ENCODE assay signal across 8 cellular contexts in genomic region chr13:99386911-99387788, GRCh38.
DNase-seq lines count a peak whose midpoint lies in the region; ATAC-seq, FAIRE-seq and TF ChIP-seq lines count a peak whose summit lies in the region.

No MANE protein-coding gene starts in this region.

- peaks cover 3 to 32% (median 6%) of the 10 kb centered on the region in 3 donors for H3K36me3 Mint-ChIP-seq in CD8-positive, alpha-beta memory T cell
- peaks cover 28% of the 10 kb centered on the region for H3K36me3 Mint-ChIP-seq in activated CD8-positive, alpha-beta T cell treated with anti-CD3 and anti-CD28 coated beads, Interleukin-2, amount 10 ng/mL, durations not matched to agents 7 days and 5 days (ENCODE audit: low read depth)

- H3K27ac ChIP-seq in CD8-positive, alpha-beta memory T cell (ENCODE audit: low read depth, low read length) = no peak overlapping the region
- H3K27ac ChIP-seq in endothelial cell of umbilical vein (ENCODE audit: insufficient read depth, low read depth, low read length) (no peak overlapping the region), neutrophil (peak overlapping the region; percentile 8), upper lobe of right lung (no peak overlapping the region)

- H3K9me3 Mint-ChIP-seq in CD8-positive, alpha-beta memory T cell = no peaks in the 10 kb centered on the region
- H3K9me3 Mint-ChIP-seq in activated CD8-positive, alpha-beta T cell treated with anti-CD3 and anti-CD28 coated beads, Interleukin-2, amount 10 ng/mL, durations not matched to agents 7 days and 5 days (ENCODE audit: insufficient read depth) = no peaks in the 10 kb centered on the region

- ATAC-seq in GM21576 (IDR thresholded peaks at IDR 0.05; ENCODE audit: unreplicated experiment) (peak; percentile 67), upper lobe of right lung (peak; percentile 70)
- ATAC-seq in activated CD8-positive, alpha-beta T cell treated with anti-CD3 and anti-CD28 coated beads, Interleukin-2, amount 10 ng/mL, durations not matched to agents 7 days and 5 days = peak; percentile 26

- peaks cover 0 to 2% of the 10 kb centered on the region in 2 donors for H3K27me3 Mint-ChIP-seq in CD8-positive, alpha-beta memory T cell
- no peaks in the 10 kb centered on the region for H3K27me3 Mint-ChIP-seq in activated CD8-positive, alpha-beta T cell treated with anti-CD3 and anti-CD28 coated beads, Interleukin-2, amount 10 ng/mL, durations not matched to agents 7 days and 5 days (ENCODE audit: low read depth)

- peak overlapping the region in 5 of 7 donors; percentile 24 to 46 (median 33) for H3K4me3 Mint-ChIP-seq in CD8-positive, alpha-beta memory T cell
- H3K4me3 Mint-ChIP-seq in activated CD8-positive, alpha-beta T cell treated with anti-CD3 and anti-CD28 coated beads, Interleukin-2, amount 10 ng/mL, durations not matched to agents 7 days and 5 days = no peak overlapping the region

- TF ChIP-seq CTCF in endothelial cell of umbilical vein (IDR thresholded peaks at IDR 0.05; ENCODE audit: extremely low read depth in 1 of 2, insufficient read depth in 1 of 2, low read depth in 1 of 2, low read length in 2 of 2) = peak; percentile 74 to 86
- peak; percentile 57 for TF ChIP-seq CTCF in neutrophil (IDR thresholded peaks at IDR 0.05)
- TF ChIP-seq CTCF in upper lobe of right lung (IDR thresholded peaks at IDR 0.05) = peak; percentile 66

- no peaks in the 10 kb centered on the region for H3K9me3 ChIP-seq in CD8-positive, alpha-beta memory T cell (ENCODE audit: low read length)
- H3K9me3 ChIP-seq in endothelial cell of umbilical vein (replicated peaks; ENCODE audit: control insufficient read depth, insufficient read depth, low read length) = no peaks in the 10 kb centered on the region
- no peaks in the 10 kb centered on the region for H3K9me3 ChIP-seq in neutrophil
- H3K9me3 ChIP-seq in upper lobe of right lung = no peaks in the 10 kb centered on the region

- H3K27me3 ChIP-seq in CD8-positive, alpha-beta memory T cell (ENCODE audit: insufficient read depth, low read length, poor library complexity, severe bottlenecking) = no peaks in the 10 kb centered on the region
- H3K27me3 ChIP-seq in endothelial cell of umbilical vein (ENCODE audit: control insufficient read depth in 2 of 2, insufficient read depth in 2 of 2, low read length in 2 of 2) = no peaks in the 10 kb centered on the region
- no peaks in the 10 kb centered on the region for H3K27me3 ChIP-seq in neutrophil
- H3K27me3 ChIP-seq in upper lobe of right lung = no peaks in the 10 kb centered on the region

- peak overlapping the region; percentile 81 to 95 (median 91) for H3K27ac Mint-ChIP-seq in CD8-positive, alpha-beta memory T cell
- peak overlapping the region; percentile 58 for H3K27ac Mint-ChIP-seq in activated CD8-positive, alpha-beta T cell treated with anti-CD3 and anti-CD28 coated beads, Interleukin-2, amount 10 ng/mL, durations not matched to agents 7 days and 5 days

- peak; percentile 59 for FAIRE-seq in endothelial cell of umbilical vein (lab: Jason Lieb, UNC)

- POLR2A ChIA-PET in CD8-positive, alpha-beta memory T cell (lab: Charles Lee) = interaction anchor here (1.1 to 1.7 kb wide), 2 partner anchors 27 to 50 kb away, joined by 3 to 6 read pairs; no protein-coding TSS in a partner anchor
- POLR2A ChIA-PET in activated CD8-positive, alpha-beta T cell treated with anti-CD3 and anti-CD28 coated beads, Interleukin-2, amount 10 ng/mL, durations not matched to agents 7 days and 5 days (lab: Charles Lee) = interaction anchor here (0.7 to 1.3 kb wide), 4 partner anchors 31 to 48 kb away, joined by 3 to 5 read pairs (median 3); no protein-coding TSS in a partner anchor
- POLR2A ChIA-PET in endothelial cell of umbilical vein (lab: Charles Lee) = no interaction called here

- H3K4me3 ChIP-seq in CD8-positive, alpha-beta memory T cell (ENCODE audit: low read length) = no peak overlapping the region
- no peak overlapping the region for H3K4me3 ChIP-seq in endothelial cell of umbilical vein (replicated peaks in 1 of 3; ENCODE audit: insufficient read depth in 1 of 3, low read depth in 1 of 3, low read length in 3 of 3)
- H3K4me3 ChIP-seq in neutrophil (ENCODE audit: low read depth in 1 of 2, low read length in 1 of 2) = no peak overlapping the region
- no peak overlapping the region for H3K4me3 ChIP-seq in upper lobe of right lung

- no peak overlapping the region for H3K9ac ChIP-seq in endothelial cell of umbilical vein (replicated peaks; ENCODE audit: extremely low read depth, insufficient read depth, low read length)

- dilution Hi-C loops in endothelial cell of umbilical vein (cut with MboI; ENCODE audit: extremely low pct_ligation_motif_present, low sequenced_read_pairs) = no loop called here

- intact Hi-C loops in endothelial cell of umbilical vein (cut with micrococcal nuclease) (loop anchor here (1.0 to 5.0 kb wide), 4 partner anchors 50 to 210 kb away; no protein-coding TSS in a partner anchor), upper lobe of right lung (cut with DNase I) (no loop called here)

- peaks cover 66% of the 10 kb centered on the region for H3K4me1 ChIP-seq in CD8-positive, alpha-beta memory T cell (ENCODE audit: insufficient read depth, low read length)
- H3K4me1 ChIP-seq in endothelial cell of umbilical vein (ENCODE audit: control insufficient read depth, extremely low read depth, insufficient read depth, low read length) (no peaks in the 10 kb centered on the region), neutrophil (ENCODE audit: control insufficient read depth in 1 of 2, insufficient read depth in 1 of 2, low read depth in 1 of 2, low read length in 1 of 2) (no peaks in the 10 kb centered on the region), upper lobe of right lung (no peaks in the 10 kb centered on the region)

- DNase-seq in CD8-positive, alpha-beta memory T cell = peak; percentile 69 to 87 (median 75)
- DNase-seq in NAMALWA (ENCODE audit: low spot score) = peak; percentile 93
- peak; percentile 88 for DNase-seq in activated CD8-positive, alpha-beta T cell treated with anti-CD3 and anti-CD28 coated beads, Interleukin-2, amount 10 ng/mL, durations not matched to agents 7 days and 5 days
- DNase-seq in endothelial cell of umbilical vein (ENCODE audit: low read depth, low spot score) = peak; percentile 33
- peak; percentile 85 for DNase-seq in upper lobe of right lung
- no peak for DNase-seq in Ammon's horn (ENCODE audit: low spot score)

- no peaks in the 10 kb centered on the region for H3K9me1 ChIP-seq in endothelial cell of umbilical vein (replicated peaks; ENCODE audit: control insufficient read depth, extremely low read depth, insufficient read depth, low read length)

- H2AFZ ChIP-seq in endothelial cell of umbilical vein (ENCODE audit: low read depth, low read length) = no peak overlapping the region

- no peak for TF ChIP-seq POLR2A in endothelial cell of umbilical vein (IDR thresholded peaks at IDR 0.05; ENCODE audit: low read depth, low read length)

- no peaks in the 10 kb centered on the region for H3K79me2 ChIP-seq in endothelial cell of umbilical vein (ENCODE audit: control insufficient read depth, insufficient read depth, low read length)

- peaks cover 5% of the 10 kb centered on the region for H3K36me3 ChIP-seq in CD8-positive, alpha-beta memory T cell (ENCODE audit: insufficient read depth, low read length)
- H3K36me3 ChIP-seq in endothelial cell of umbilical vein (ENCODE audit: control insufficient read depth in 2 of 2, extremely low read depth in 1 of 2, insufficient read depth in 2 of 2, low read length in 2 of 2) (no peaks in the 10 kb centered on the region), neutrophil (peaks cover 22% of the 10 kb centered on the region), upper lobe of right lung (peaks cover 19% of the 10 kb centered on the region)

- CTCF ChIA-PET in CD8-positive, alpha-beta memory T cell (lab: Charles Lee) = interaction anchor here (0.6 to 5.0 kb wide), 45 partner anchors 11 to 210 kb away, joined by 3 to 81 read pairs (median 5); partner anchors contain the start of genes GPR183 and UBAC2
- CTCF ChIA-PET in activated CD8-positive, alpha-beta T cell treated with anti-CD3 and anti-CD28 coated beads, Interleukin-2, amount 10 ng/mL, durations not matched to agents 7 days and 5 days (lab: Charles Lee) = interaction anchor here (0.6 to 8.3 kb wide), 41 partner anchors 9 to 512 kb away, joined by 3 to 329 read pairs (median 6); partner anchors contain the start of gene TM9SF2
- CTCF ChIA-PET in endothelial cell of umbilical vein (lab: Charles Lee) = interaction anchor here (0.7 to 3.4 kb wide), 12 partner anchors 11 to 211 kb away, joined by 3 to 25 read pairs (median 4); partner anchors contain the start of genes GPR183 and UBAC2

- H4K20me1 ChIP-seq in endothelial cell of umbilical vein (replicated peaks; ENCODE audit: control insufficient read depth, extremely low read depth, insufficient read depth, low read length) = no peaks in the 10 kb centered on the region

- H3K4me2 ChIP-seq in endothelial cell of umbilical vein (ENCODE audit: insufficient read depth, low read length) = no peak overlapping the region

- peaks cover 54 to 71% (median 56%) of the 10 kb centered on the region in 3 donors for H3K4me1 Mint-ChIP-seq in CD8-positive, alpha-beta memory T cell
- H3K4me1 Mint-ChIP-seq in activated CD8-positive, alpha-beta T cell treated with anti-CD3 and anti-CD28 coated beads, Interleukin-2, amount 10 ng/mL, durations not matched to agents 7 days and 5 days (ENCODE audit: low read depth) = peaks cover 64% of the 10 kb centered on the region

- no TSS peak for BruUV-seq in endothelial cell of umbilical vein (replicated peaks; lab: Mats Ljungman, UMichigan)

TF ChIP-seq in endothelial cell of umbilical vein, 7 proteins besides CTCF, POLR2A, EP300 and RAD21:
- TF ChIP-seq FOS (IDR thresholded peaks at IDR 0.05; ENCODE audit: borderline replicate concordance, insufficient read depth, low read length) (no peak), GATA2 (IDR thresholded peaks at IDR 0.05; ENCODE audit: insufficient read depth, insufficient read length, low read depth, low read length) (no peak), POLR2AphosphoS5 (IDR thresholded peaks at IDR 0.05; ENCODE audit: insufficient read depth, low read depth, low read length) (no peak), EZH2 (IDR thresholded peaks at IDR 0.05; ENCODE audit: borderline replicate concordance, low read depth, low read length, severe bottlenecking) (no peak), MYC (IDR thresholded peaks at IDR 0.05; ENCODE audit: low read depth, low read length) (no peak), JUN (IDR thresholded peaks at IDR 0.05; ENCODE audit: borderline replicate concordance, insufficient read depth, insufficient read length, low read depth) (no peak)
- TF ChIP-seq, protein P1, sequence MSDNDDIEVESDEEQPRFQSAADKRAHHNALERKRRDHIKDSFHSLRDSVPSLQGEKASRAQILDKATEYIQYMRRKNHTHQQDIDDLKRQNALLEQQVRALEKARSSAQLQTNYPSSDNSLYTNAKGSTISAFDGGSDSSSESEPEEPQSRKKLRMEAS (IDR thresholded peaks at IDR 0.05; ENCODE audit: insufficient read depth, insufficient read length) = no peak
TF ChIP-seq in endothelial cell of umbilical vein: peak in this region for 0.
